In the genomic region with DNA sequence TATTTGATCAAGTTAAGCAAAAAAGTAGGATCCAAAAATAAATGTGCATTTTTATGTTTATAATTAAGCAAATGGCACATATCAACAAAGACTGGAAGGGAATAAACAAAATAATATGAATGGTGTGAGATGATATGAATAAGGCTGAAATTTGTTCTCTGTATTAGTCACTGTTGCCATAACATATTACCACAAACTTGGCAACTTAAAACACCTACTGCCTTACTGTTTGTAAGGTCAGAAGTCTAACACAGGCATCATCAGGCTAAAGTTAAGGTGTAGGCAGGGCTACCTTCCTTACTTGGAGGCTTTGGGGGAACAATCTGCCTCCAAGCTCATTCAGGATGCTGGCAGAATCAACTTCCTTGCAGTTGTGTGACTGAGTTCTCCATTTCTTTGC, we compare ENCODE assay signal across 12 cellular contexts. TPM values are rescaled to one million over a fixed set of nuclear protein-coding genes. Genes with fewer than 3 reads are reported as not detected.
A peak's percentile ranks its signal among the peaks of the same experiment; 100 is the strongest.
DNase-seq lines count a peak whose midpoint lies in the region; ATAC-seq, FAIRE-seq and TF ChIP-seq lines count a peak whose summit lies in the region.
"Had no signal": no experiment of that assay in that cellular context is flagged by ENCODE, and none has a peak within 500 bp of the region (broad histone marks: within the 10 kb centered on the region; RNA-seq: fewer than 3 reads in every experiment).

No MANE protein-coding gene starts in this region.

- H3K27ac ChIP-seq in thyroid gland, result no peak overlapping the region
- H3K27ac ChIP-seq: skin epidermis had no signal

- no peak overlapping the region for H3K27ac Mint-ChIP-seq in glutamatergic neuron (ENCODE audit: unreplicated experiment)

- H3K36me3 ChIP-seq in bronchial epithelial cell (ENCODE audit: control insufficient read depth, insufficient read depth, low read length) (peaks cover 1% of the 10 kb centered on the region), thyroid gland (peaks cover 12 to 15% of the 10 kb centered on the region in 2 donors)

- H3K9me3 Mint-ChIP-seq in glutamatergic neuron (ENCODE audit: unreplicated experiment), result no peaks in the 10 kb centered on the region

- no peaks in the 10 kb centered on the region for H3K36me3 Mint-ChIP-seq in glutamatergic neuron (ENCODE audit: unreplicated experiment)

- TF ChIP-seq CTCF in AG10803 (conservative IDR thresholded peaks at IDR 0.05; ENCODE audit: low read length) (no peak), bronchial epithelial cell (IDR thresholded peaks at IDR 0.05; ENCODE audit: insufficient read depth, low read length, severe bottlenecking) (no peak), thyroid gland (IDR thresholded peaks at IDR 0.05) (no peak), glutamatergic neuron (IDR thresholded peaks at IDR 0.05; ENCODE audit: partially characterized antibody, unreplicated experiment) (no peak)

- H3K27me3 ChIP-seq in bronchial epithelial cell (ENCODE audit: control insufficient read depth, insufficient read depth, low read length) (no peaks in the 10 kb centered on the region), thyroid gland (no peaks in the 10 kb centered on the region)

- no peaks in the 10 kb centered on the region for H3K4me1 Mint-ChIP-seq in glutamatergic neuron (ENCODE audit: low read depth, unreplicated experiment)

- DNase-seq in AG10803 (ENCODE audit: low read depth) (peak; percentile 51), bronchial epithelial cell (ENCODE audit: low read depth) (peak; percentile 85), medulla oblongata (ENCODE audit: extremely low spot score) (no peak), thyroid gland (no peak), glutamatergic neuron (no peak), NCI-H2196 treated with DMSO at 0.1 percent for 48 hours (lab: John Stamatoyannopoulos, UW; ENCODE audit: unreplicated experiment) (no peak)
- DNase-seq: activated CD8-positive, alpha-beta memory T cell treated with anti-CD3 and anti-CD28 coated beads, Interleukin-2, amount 50 U/mL, for 4 hours; effector CD8-positive, alpha-beta T cell; left cardiac atrium had no signal

- FAIRE-seq in bronchial epithelial cell (lab: Jason Lieb, UNC), result no peak

- intact Hi-C loops in thyroid gland (cut with DNase I), result no loop called here

- no peak overlapping the region for H3K4me3 Mint-ChIP-seq in glutamatergic neuron (ENCODE audit: unreplicated experiment)

- no peaks in the 10 kb centered on the region for H3K9me3 ChIP-seq in thyroid gland

- H3K27me3 Mint-ChIP-seq in glutamatergic neuron (ENCODE audit: unreplicated experiment), result no peaks in the 10 kb centered on the region

- no peaks in the 10 kb centered on the region for H3K4me1 ChIP-seq in thyroid gland

- peak; percentile 46 for ATAC-seq in GM19455 (IDR thresholded peaks at IDR 0.05; ENCODE audit: unreplicated experiment)
- ATAC-seq in HG03135 (IDR thresholded peaks at IDR 0.05; ENCODE audit: unreplicated experiment), result peak; percentile 69

- no peak overlapping the region for H3K4me3 ChIP-seq in AG10803 (ENCODE audit: low read length)
- H3K4me3 ChIP-seq in bronchial epithelial cell (ENCODE audit: low read depth, low read length), result no peak overlapping the region
- no peak overlapping the region for H3K4me3 ChIP-seq in thyroid gland (replicated peaks in 1 of 3)
- H3K4me3 ChIP-seq: skin epidermis had no signal

- TF ChIP-seq POLR2A in thyroid gland (IDR thresholded peaks at IDR 0.05), result no peak

RNA-seq across cellular contexts. Expression of gene PGGT1B, which starts 19.3 kb away (rescaled TPM):
- 18.4 and 28.9 TPM in 2 replicates for total RNA-seq in bronchial epithelial cell
- total RNA-seq in thyroid gland, result 10 to 100 TPM; 19.9 to 30.8 (median 20.9) TPM
- 22.4 TPM for total RNA-seq in glutamatergic neuron (ENCODE audit: unreplicated experiment)

RNA-seq across cellular contexts. Expression of gene CCDC112, which starts 53.0 kb away (rescaled TPM):
- total RNA-seq in bronchial epithelial cell (4.5 and 4.9 TPM in 2 replicates), thyroid gland (1 to 10 TPM; 3.3 to 4.9 (median 3.8) TPM), glutamatergic neuron (ENCODE audit: unreplicated experiment) (53.7 TPM)

Comparison
In these comparisons a context has a peak if more than half of its experiments do, and no peak if none do; other contexts are left out.
1. DNase-seq: peak in AG10803 (single experiment) and bronchial epithelial cell (single experiment); none in medulla oblongata (single experiment), thyroid gland (0 of 2), glutamatergic neuron (single experiment) and NCI-H2196 treated with DMSO at 0.1 percent for 48 hours (single experiment).